Comparison of ENCODE assay signal across 12 cellular contexts in the genomic region with DNA sequence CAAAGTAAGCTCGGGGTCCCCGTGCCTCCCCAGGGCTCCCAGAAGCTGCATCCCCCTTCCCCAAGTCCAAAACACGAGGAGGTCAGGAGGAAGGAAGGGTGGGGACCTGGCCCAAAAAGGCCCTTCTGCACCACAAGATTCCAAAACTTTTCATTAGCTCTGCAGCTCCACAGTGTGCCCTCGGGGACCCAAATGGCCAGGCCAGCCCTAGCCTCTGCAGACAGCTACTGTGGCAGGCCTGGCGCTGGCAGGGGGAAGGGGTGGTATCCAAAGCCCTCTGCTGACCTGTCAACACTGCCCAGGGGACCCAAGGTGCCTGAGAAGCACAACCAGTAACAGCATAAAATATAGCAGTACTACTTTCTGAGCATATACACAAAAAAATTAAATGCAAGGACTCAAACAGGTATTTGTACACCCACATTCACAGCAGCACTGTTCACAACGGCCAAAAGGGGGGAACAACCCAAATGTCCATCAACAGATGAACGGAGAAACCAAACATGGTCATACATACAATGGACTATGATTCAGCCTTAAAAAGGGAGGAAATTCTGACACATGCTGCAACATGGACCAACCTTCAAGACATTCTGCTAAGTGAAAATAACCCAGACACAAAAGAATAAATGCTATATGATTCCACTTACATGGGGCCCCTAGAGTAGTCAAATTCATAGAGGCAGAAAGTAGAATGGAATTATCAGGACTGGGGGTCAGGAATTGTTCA. TPM values are rescaled to one million over a fixed set of nuclear protein-coding genes. Genes with fewer than 3 reads are reported as not detected.
DNase-seq lines count a peak whose midpoint lies in the region; ATAC-seq and TF ChIP-seq lines count a peak whose summit lies in the region.
"Had no signal": no experiment of that assay in that cellular context is flagged by ENCODE, and none has a peak within 500 bp of the region (broad histone marks: within the 10 kb centered on the region; RNA-seq: fewer than 3 reads in every experiment).

No MANE protein-coding gene starts in this region.

- intact Hi-C loops in MCF 10A (cut with micrococcal nuclease), result no loop called here
- intact Hi-C loops in lower lobe of right lung (cut with DNase I), result no loop called here
- intact Hi-C loops in testis (cut with DNase I; ENCODE audit: low total_unique reads), result no loop called here

- DNase-seq in HL-60 (ENCODE audit: low read depth in 1 of 2, low spot score in 1 of 2), result no peak
- DNase-seq in MCF 10A (ENCODE audit: unreplicated experiment), result no peak
- no peak for DNase-seq in lower lobe of right lung
- no peak for DNase-seq in testis
- no peak for DNase-seq in NCI-H2029 treated with DMSO at 0.1 percent for 48 hours (lab: John Stamatoyannopoulos, UW)
- DNase-seq in stimulated activated CD4-positive, alpha-beta T cell treated with anti-CD3 and anti-CD28 coated beads, Interleukin-2, amount 100 ng/mL, for 24 hours, result no peak
- DNase-seq: activated CD4-positive, alpha-beta T cell treated with anti-CD3 and anti-CD28 coated beads, Interleukin-2, amount 50 U/mL, for 1 hour; amygdala; naive B cell; NCI-H1417 treated with DMSO at 0.1 percent for 48 hours; stimulated activated CD4-positive, alpha-beta T cell treated with anti-CD3 and anti-CD28 coated beads, Interleukin-4, amount 100 ng/mL, for 4 hours had no signal

- H3K4me3 Mint-ChIP-seq in MCF 10A (ENCODE audit: unreplicated experiment), result no peak overlapping the region
- H3K4me3 Mint-ChIP-seq: naive B cell had no signal

- H3K9me3 ChIP-seq in lower lobe of right lung (no peaks in the 10 kb centered on the region), testis (no peaks in the 10 kb centered on the region)

- H3K36me3 Mint-ChIP-seq in MCF 10A (ENCODE audit: insufficient read depth, unreplicated experiment), result peaks cover 25% of the 10 kb centered on the region
- H3K36me3 Mint-ChIP-seq: naive B cell had no signal

- CTCF ChIA-PET in MCF 10A (lab: Yijun Ruan, JAX), result interaction anchor here (0.7 to 2.3 kb wide), 7 partner anchors 9 to 86 kb away, joined by 3 to 10 read pairs (median 5); no protein-coding TSS in a partner anchor

- H3K27me3 Mint-ChIP-seq in MCF 10A (ENCODE audit: insufficient read depth, unreplicated experiment), result no peaks in the 10 kb centered on the region

- H3K36me3 ChIP-seq in lower lobe of right lung, result no peaks in the 10 kb centered on the region
- no peaks in the 10 kb centered on the region for H3K36me3 ChIP-seq in testis (ENCODE audit: low read depth, missing control alignments)

- no peak for TF ChIP-seq POLR2A in testis (IDR thresholded peaks at IDR 0.05)

- no peak overlapping the region for H3K4me3 ChIP-seq in HL-60 (replicated peaks; ENCODE audit: insufficient read depth, low read length)
- H3K4me3 ChIP-seq in lower lobe of right lung, result no peak overlapping the region
- H3K4me3 ChIP-seq in testis, result no peak overlapping the region

- peaks cover 77% of the 10 kb centered on the region for H3K4me1 Mint-ChIP-seq in MCF 10A (ENCODE audit: insufficient read depth, unreplicated experiment)

- H3K4me1 ChIP-seq in lower lobe of right lung (peaks cover 87% of the 10 kb centered on the region), testis (peaks cover 59% of the 10 kb centered on the region)

- H3K27me3 ChIP-seq in HL-60 (ENCODE audit: insufficient read depth, poor library complexity, severe bottlenecking) (no peaks in the 10 kb centered on the region), lower lobe of right lung (ENCODE audit: low read depth) (no peaks in the 10 kb centered on the region), testis (no peaks in the 10 kb centered on the region)

- peak overlapping the region; percentile 51 for H3K27ac ChIP-seq in HL-60 (replicated peaks)
- peak overlapping the region; percentile 56 for H3K27ac ChIP-seq in lower lobe of right lung
- peak overlapping the region; percentile 51 to 72 for H3K27ac ChIP-seq in testis

- BruUV-seq in MCF 10A (replicated peaks; lab: Mats Ljungman, UMichigan), result no TSS peak

- TF ChIP-seq CTCF in HL-60 (IDR thresholded peaks at IDR 0.05; ENCODE audit: insufficient read depth, low read length), result no peak
- TF ChIP-seq CTCF in MCF 10A (IDR thresholded peaks at IDR 0.05; ENCODE audit: unreplicated experiment), result no peak
- TF ChIP-seq CTCF in lower lobe of right lung (IDR thresholded peaks at IDR 0.05), result no peak
- TF ChIP-seq CTCF in testis (IDR thresholded peaks at IDR 0.05), result no peak

- H3K9me3 Mint-ChIP-seq in MCF 10A (ENCODE audit: unreplicated experiment), result no peaks in the 10 kb centered on the region
- H3K9me3 Mint-ChIP-seq: naive B cell had no signal

- 51 to 54% methylated on average over 6 to 7 of the region's 7 CpGs for WGBS in testis, 2 donors

- POLR2A ChIA-PET in MCF 10A (lab: Yijun Ruan, JAX), result interaction anchor here (1.1 to 8.4 kb wide), 5 partner anchors 10 to 111 kb away, joined by 4 to 108 read pairs (median 12); no protein-coding TSS in a partner anchor

- H3K27ac Mint-ChIP-seq in MCF 10A (ENCODE audit: low read depth, unreplicated experiment), result peak overlapping the region; percentile 80

- ATAC-seq in lower lobe of right lung, result no peak
- ATAC-seq in HG02571 (IDR thresholded peaks at IDR 0.05; ENCODE audit: unreplicated experiment), result no peak

RNA-seq across cellular contexts. Expression of gene ACTN1, which starts 29.7 kb away (rescaled TPM):
- 239 and 312 TPM in 2 replicates for total RNA-seq in MCF 10A (2022)
- total RNA-seq in lower lobe of right lung, result 124 TPM
- total RNA-seq in testis, result 10 to 100 TPM; 51.0 to 69.5 TPM
- 82.3 TPM for polyA plus RNA-seq in testis (ENCODE audit: insufficient read depth, low read depth, low replicate concordance)
